ENCODE assay signal across 1 cellular context in genomic region chr9:76456202-76456926, GRCh38.
TF ChIP-seq lines count a peak whose summit lies in the region.

No MANE protein-coding gene starts in this region.

TF ChIP-seq in HepG2, 621 proteins besides CTCF, POLR2A, EP300 and RAD21 (continued from another document and continues in another):
- TF ChIP-seq, protein P1, sequence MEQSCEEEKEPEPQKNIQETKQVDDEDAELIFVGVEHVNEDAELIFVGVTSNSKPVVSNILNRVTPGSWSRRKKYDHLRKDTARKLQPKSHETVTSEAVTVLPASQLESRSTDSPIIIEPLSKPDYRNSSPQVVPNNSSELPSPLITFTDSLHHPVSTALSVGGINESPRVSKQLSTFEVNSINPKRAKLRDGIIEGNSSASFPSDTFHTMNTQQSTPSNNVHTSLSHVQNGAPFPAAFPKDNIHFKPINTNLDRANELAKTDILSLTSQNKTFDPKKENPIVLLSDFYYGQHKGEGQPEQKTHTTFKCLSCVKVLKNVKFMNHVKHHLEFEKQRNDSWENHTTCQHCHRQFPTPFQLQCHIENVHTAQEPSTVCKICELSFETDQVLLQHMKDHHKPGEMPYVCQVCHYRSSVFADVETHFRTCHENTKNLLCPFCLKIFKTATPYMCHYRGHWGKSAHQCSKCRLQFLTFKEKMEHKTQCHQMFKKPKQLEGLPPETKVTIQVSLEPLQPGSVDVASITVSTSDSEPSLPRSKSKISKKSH (CRISPR knock-in tag; IDR thresholded peaks at IDR 0.05; ENCODE audit: borderline replicate concordance): no peak
- TF ChIP-seq SP2 (CRISPR knock-in tag; IDR thresholded peaks at IDR 0.05): no peak
- no peak for TF ChIP-seq NBN (conservative IDR thresholded peaks at IDR 0.05)
- no peak for TF ChIP-seq ZNF414 (CRISPR knock-in tag; IDR thresholded peaks at IDR 0.05)
- peak; percentile 89 for TF ChIP-seq HDAC2 (CRISPR knock-in tag; IDR thresholded peaks at IDR 0.05)
- no peak for TF ChIP-seq AKAP8 (CRISPR knock-in tag; IDR thresholded peaks at IDR 0.05)
- no peak for TF ChIP-seq CHD4 (IDR thresholded peaks at IDR 0.05; ENCODE audit: borderline replicate concordance, low read length)
- no peak for TF ChIP-seq SMARCC2 (IDR thresholded peaks at IDR 0.05)
- TF ChIP-seq, protein P2, sequence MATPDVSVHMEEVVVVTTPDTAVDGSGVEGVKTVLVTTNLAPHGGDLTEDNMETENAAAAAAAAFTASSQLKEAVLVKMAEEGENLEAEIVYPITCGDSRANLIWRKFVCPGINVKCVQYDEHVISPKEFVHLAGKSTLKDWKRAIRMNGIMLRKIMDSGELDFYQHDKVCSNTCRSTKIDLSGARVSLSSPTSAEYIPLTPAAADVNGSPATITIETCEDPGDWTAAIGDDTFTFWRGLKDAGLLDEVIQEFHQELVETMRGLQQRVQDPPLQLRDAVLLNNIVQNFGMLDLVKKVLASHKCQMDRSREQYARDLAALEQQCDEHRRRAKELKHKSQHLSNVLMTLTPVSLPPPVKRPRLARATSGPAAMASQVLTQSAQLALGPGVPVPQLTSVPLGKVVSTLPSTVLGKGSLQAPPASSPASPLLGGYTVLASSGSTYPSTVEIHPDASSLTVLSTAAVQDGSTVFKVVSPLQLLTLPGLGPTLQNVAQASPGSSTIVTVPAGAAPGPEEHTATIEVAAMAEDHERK (CRISPR knock-in tag; IDR thresholded peaks at IDR 0.05; ENCODE audit: low read depth): no peak
- TF ChIP-seq XRCC5 (optimal IDR thresholded peaks at IDR 0.05; ENCODE audit: low read length): no peak
- no peak for TF ChIP-seq MIXL1 (CRISPR knock-in tag; IDR thresholded peaks at IDR 0.05)
- TF ChIP-seq ISX (CRISPR knock-in tag; conservative IDR thresholded peaks at IDR 0.05): no peak
- TF ChIP-seq NKX3-1 (CRISPR knock-in tag; IDR thresholded peaks at IDR 0.05): no peak
- no peak for TF ChIP-seq ZNF776 (CRISPR knock-in tag; IDR thresholded peaks at IDR 0.05)
- TF ChIP-seq MAFG (CRISPR knock-in tag; IDR thresholded peaks at IDR 0.05): no peak
- TF ChIP-seq ZKSCAN8 (CRISPR knock-in tag; IDR thresholded peaks at IDR 0.05; ENCODE audit: borderline replicate concordance): no peak
- TF ChIP-seq ARHGAP35 (CRISPR knock-in tag; IDR thresholded peaks at IDR 0.05; ENCODE audit: borderline replicate concordance): no peak
- TF ChIP-seq ZSCAN9 (CRISPR knock-in tag; IDR thresholded peaks at IDR 0.05; ENCODE audit: borderline replicate concordance): no peak; the same call in 1 of the 2 replicates
- no peak for TF ChIP-seq IKZF1 (IDR thresholded peaks at IDR 0.05)
- no peak for TF ChIP-seq TAF1 (CRISPR knock-in tag; IDR thresholded peaks at IDR 0.05)
- TF ChIP-seq ATF3 (CRISPR knock-in tag; IDR thresholded peaks at IDR 0.05): no peak
- no peak for TF ChIP-seq ZBTB38 (CRISPR knock-in tag; IDR thresholded peaks at IDR 0.05)
- TF ChIP-seq, protein P3, sequence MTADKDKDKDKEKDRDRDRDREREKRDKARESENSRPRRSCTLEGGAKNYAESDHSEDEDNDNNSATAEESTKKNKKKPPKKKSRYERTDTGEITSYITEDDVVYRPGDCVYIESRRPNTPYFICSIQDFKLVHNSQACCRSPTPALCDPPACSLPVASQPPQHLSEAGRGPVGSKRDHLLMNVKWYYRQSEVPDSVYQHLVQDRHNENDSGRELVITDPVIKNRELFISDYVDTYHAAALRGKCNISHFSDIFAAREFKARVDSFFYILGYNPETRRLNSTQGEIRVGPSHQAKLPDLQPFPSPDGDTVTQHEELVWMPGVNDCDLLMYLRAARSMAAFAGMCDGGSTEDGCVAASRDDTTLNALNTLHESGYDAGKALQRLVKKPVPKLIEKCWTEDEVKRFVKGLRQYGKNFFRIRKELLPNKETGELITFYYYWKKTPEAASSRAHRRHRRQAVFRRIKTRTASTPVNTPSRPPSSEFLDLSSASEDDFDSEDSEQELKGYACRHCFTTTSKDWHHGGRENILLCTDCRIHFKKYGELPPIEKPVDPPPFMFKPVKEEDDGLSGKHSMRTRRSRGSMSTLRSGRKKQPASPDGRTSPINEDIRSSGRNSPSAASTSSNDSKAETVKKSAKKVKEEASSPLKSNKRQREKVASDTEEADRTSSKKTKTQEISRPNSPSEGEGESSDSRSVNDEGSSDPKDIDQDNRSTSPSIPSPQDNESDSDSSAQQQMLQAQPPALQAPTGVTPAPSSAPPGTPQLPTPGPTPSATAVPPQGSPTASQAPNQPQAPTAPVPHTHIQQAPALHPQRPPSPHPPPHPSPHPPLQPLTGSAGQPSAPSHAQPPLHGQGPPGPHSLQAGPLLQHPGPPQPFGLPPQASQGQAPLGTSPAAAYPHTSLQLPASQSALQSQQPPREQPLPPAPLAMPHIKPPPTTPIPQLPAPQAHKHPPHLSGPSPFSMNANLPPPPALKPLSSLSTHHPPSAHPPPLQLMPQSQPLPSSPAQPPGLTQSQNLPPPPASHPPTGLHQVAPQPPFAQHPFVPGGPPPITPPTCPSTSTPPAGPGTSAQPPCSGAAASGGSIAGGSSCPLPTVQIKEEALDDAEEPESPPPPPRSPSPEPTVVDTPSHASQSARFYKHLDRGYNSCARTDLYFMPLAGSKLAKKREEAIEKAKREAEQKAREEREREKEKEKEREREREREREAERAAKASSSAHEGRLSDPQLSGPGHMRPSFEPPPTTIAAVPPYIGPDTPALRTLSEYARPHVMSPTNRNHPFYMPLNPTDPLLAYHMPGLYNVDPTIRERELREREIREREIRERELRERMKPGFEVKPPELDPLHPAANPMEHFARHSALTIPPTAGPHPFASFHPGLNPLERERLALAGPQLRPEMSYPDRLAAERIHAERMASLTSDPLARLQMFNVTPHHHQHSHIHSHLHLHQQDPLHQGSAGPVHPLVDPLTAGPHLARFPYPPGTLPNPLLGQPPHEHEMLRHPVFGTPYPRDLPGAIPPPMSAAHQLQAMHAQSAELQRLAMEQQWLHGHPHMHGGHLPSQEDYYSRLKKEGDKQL (CRISPR knock-in tag; IDR thresholded peaks at IDR 0.05; ENCODE audit: low read depth): peak; percentile 51; the same call in 1 of the 2 replicates
- TF ChIP-seq RXRA (CRISPR knock-in tag; IDR thresholded peaks at IDR 0.05): peak; percentile 57; the same call in 1 of the 2 replicates
- no peak for TF ChIP-seq SUZ12 (IDR thresholded peaks at IDR 0.05; ENCODE audit: low read depth, low read length)
- TF ChIP-seq ZFP41 (CRISPR knock-in tag; IDR thresholded peaks at IDR 0.05; ENCODE audit: borderline replicate concordance): no peak
- TF ChIP-seq MAFF (IDR thresholded peaks at IDR 0.05; ENCODE audit: low read depth, low read length): no peak
- TF ChIP-seq MLXIP (CRISPR knock-in tag; IDR thresholded peaks at IDR 0.05; ENCODE audit: borderline replicate concordance): no peak
- TF ChIP-seq TBL1XR1 (IDR thresholded peaks at IDR 0.05; ENCODE audit: borderline replicate concordance, low read length, partially characterized antibody): no peak
- TF ChIP-seq GLI4 (CRISPR knock-in tag; IDR thresholded peaks at IDR 0.05; ENCODE audit: borderline replicate concordance): no peak
- TF ChIP-seq HOXA7 (CRISPR knock-in tag; IDR thresholded peaks at IDR 0.05): no peak
- TF ChIP-seq, protein P4, sequence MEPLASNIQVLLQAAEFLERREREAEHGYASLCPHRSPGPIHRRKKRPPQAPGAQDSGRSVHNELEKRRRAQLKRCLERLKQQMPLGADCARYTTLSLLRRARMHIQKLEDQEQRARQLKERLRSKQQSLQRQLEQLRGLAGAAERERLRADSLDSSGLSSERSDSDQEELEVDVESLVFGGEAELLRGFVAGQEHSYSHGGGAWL (CRISPR knock-in tag; IDR thresholded peaks at IDR 0.05): no peak
- no peak for TF ChIP-seq MLLT10 (CRISPR knock-in tag; IDR thresholded peaks at IDR 0.05)
- TF ChIP-seq ZMYM4 (CRISPR knock-in tag; IDR thresholded peaks at IDR 0.05): peak; percentile 42; the same call in 1 of the 2 replicates
- TF ChIP-seq GZF1 (CRISPR knock-in tag; IDR thresholded peaks at IDR 0.05): no peak
- no peak for TF ChIP-seq ZNF34 (CRISPR knock-in tag; IDR thresholded peaks at IDR 0.05; ENCODE audit: borderline replicate concordance)
- TF ChIP-seq EHMT2 (IDR thresholded peaks at IDR 0.05; ENCODE audit: borderline replicate concordance, low read depth, low read length): no peak
- no peak for TF ChIP-seq ZNF749 (CRISPR knock-in tag; IDR thresholded peaks at IDR 0.05; ENCODE audit: borderline replicate concordance)
- no peak for TF ChIP-seq ADNP (CRISPR knock-in tag; IDR thresholded peaks at IDR 0.05)
- no peak for TF ChIP-seq ZNF597 (CRISPR knock-in tag; IDR thresholded peaks at IDR 0.05)
- no peak for TF ChIP-seq TOPORS (CRISPR knock-in tag; IDR thresholded peaks at IDR 0.05)
- TF ChIP-seq, protein P5, sequence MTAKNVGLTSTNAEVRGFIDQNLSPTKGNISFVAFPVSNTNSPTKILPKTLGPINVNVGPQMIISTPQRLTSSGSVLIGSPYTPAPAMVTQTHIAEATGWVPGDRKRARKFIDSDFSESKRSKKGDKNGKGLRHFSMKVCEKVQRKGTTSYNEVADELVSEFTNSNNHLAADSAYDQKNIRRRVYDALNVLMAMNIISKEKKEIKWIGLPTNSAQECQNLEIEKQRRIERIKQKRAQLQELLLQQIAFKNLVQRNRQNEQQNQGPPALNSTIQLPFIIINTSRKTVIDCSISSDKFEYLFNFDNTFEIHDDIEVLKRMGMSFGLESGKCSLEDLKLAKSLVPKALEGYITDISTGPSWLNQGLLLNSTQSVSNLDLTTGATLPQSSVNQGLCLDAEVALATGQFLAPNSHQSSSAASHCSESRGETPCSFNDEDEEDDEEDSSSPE (CRISPR knock-in tag; IDR thresholded peaks at IDR 0.05): no peak
- no peak for TF ChIP-seq ZBTB3 (CRISPR knock-in tag; IDR thresholded peaks at IDR 0.05; ENCODE audit: borderline replicate concordance, low read depth)
- peak; percentile 84 for TF ChIP-seq TCF7L2 (IDR thresholded peaks at IDR 0.05; ENCODE audit: low read depth, low read length)
- no peak for TF ChIP-seq ZNF234 (CRISPR knock-in tag; conservative IDR thresholded peaks at IDR 0.05)
- peak; percentile 74 for TF ChIP-seq NCOA2 (CRISPR knock-in tag; IDR thresholded peaks at IDR 0.05)
- no peak for TF ChIP-seq CHD2 (IDR thresholded peaks at IDR 0.05; ENCODE audit: low read depth, low read length)
- TF ChIP-seq IRX3 (CRISPR knock-in tag; IDR thresholded peaks at IDR 0.05; ENCODE audit: borderline replicate concordance, low read depth): no peak
- TF ChIP-seq ZNF350 (CRISPR knock-in tag; IDR thresholded peaks at IDR 0.05; ENCODE audit: borderline replicate concordance, low read depth): peak; percentile 63; the same call in 1 of the 2 replicates
- TF ChIP-seq ZNF558 (CRISPR knock-in tag; IDR thresholded peaks at IDR 0.05; ENCODE audit: borderline replicate concordance): no peak
- TF ChIP-seq, protein P6, sequence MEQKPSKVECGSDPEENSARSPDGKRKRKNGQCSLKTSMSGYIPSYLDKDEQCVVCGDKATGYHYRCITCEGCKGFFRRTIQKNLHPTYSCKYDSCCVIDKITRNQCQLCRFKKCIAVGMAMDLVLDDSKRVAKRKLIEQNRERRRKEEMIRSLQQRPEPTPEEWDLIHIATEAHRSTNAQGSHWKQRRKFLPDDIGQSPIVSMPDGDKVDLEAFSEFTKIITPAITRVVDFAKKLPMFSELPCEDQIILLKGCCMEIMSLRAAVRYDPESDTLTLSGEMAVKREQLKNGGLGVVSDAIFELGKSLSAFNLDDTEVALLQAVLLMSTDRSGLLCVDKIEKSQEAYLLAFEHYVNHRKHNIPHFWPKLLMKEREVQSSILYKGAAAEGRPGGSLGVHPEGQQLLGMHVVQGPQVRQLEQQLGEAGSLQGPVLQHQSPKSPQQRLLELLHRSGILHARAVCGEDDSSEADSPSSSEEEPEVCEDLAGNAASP (CRISPR knock-in tag; IDR thresholded peaks at IDR 0.05; ENCODE audit: borderline replicate concordance): peak; percentile 50; the same call in 1 of the 2 replicates
- TF ChIP-seq, protein P7, sequence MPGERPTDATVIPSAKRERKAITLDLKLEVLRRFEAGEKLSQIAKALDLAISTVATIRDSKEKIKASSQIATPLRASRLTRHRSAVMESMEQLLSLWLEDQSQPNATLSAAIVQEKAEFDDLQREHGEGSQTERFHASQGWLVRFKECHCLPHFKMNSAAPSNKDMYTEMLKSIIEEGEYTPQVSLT (CRISPR knock-in tag; IDR thresholded peaks at IDR 0.05; ENCODE audit: borderline replicate concordance, low read depth): no peak
